Comparison of ENCODE assay signal across 23 cellular contexts in genomic region chr1:15095492-15095867, GRCh38. TPM values are rescaled to one million over a fixed set of nuclear protein-coding genes. Genes with fewer than 3 reads are reported as not detected.
"Had no signal": no experiment of that assay in that cellular context is flagged by ENCODE, and none has a peak within 500 bp of the region (broad histone marks: within the 10 kb centered on the region; RNA-seq: fewer than 3 reads in every experiment).

No MANE protein-coding gene starts in this region.

- H3K4me3 ChIP-seq: colonic mucosa, esophagus squamous epithelium, gastroesophageal sphincter, left ventricle myocardium inferior, lower lobe of right lung, right atrium auricular region, suprapubic skin, thyroid gland had no signal

- H3K9me3 Mint-ChIP-seq: immature natural killer cell; naive thymus-derived CD8-positive, alpha-beta T cell; neural crest cell; type B pancreatic cell had no signal

- ATAC-seq: gastroesophageal sphincter; left cardiac atrium; lower lobe of right lung; naive thymus-derived CD8-positive, alpha-beta T cell; stimulated activated naive CD8-positive, alpha-beta T cell treated with anti-CD3 and anti-CD28 coated beads, Interleukin-15, Interleukin-2, amounts not matched to agents 100 U/mL and 50 U/mL, for 24 hours had no signal

- DNase-seq: colonic mucosa; dermis blood vessel endothelial cell; esophagus squamous epithelium; foreskin fibroblast; glutamatergic neuron; immature natural killer cell; kidney; left cardiac atrium; left ventricle myocardium inferior; lower lobe of right lung; mesenchymal stem cell; naive thymus-derived CD8-positive, alpha-beta T cell; occipital lobe; small intestine; stimulated activated CD4-positive, alpha-beta T cell treated with anti-CD3 and anti-CD28 coated beads, Interleukin-12 subunit alpha, Interleukin-12 subunit beta, amount 100 ng/mL, for 4 hours; stimulated activated naive CD8-positive, alpha-beta T cell treated with anti-CD3 and anti-CD28 coated beads, Interleukin-15, Interleukin-2, amounts not matched to agents 100 U/mL and 50 U/mL, for 24 hours; thyroid gland had no signal

- H3K27ac Mint-ChIP-seq: naive thymus-derived CD8-positive, alpha-beta T cell; type B pancreatic cell had no signal

- H3K4me3 Mint-ChIP-seq: immature natural killer cell; naive thymus-derived CD8-positive, alpha-beta T cell; neural crest cell; type B pancreatic cell had no signal

- FAIRE-seq: kidney, small intestine, urothelium cell line had no signal

- H3K27me3 ChIP-seq: colonic mucosa, right atrium auricular region, suprapubic skin, thyroid gland had no signal

- H3K4me1 ChIP-seq: colonic mucosa, gastroesophageal sphincter had no signal

- H3K36me3 Mint-ChIP-seq: immature natural killer cell; naive thymus-derived CD8-positive, alpha-beta T cell; type B pancreatic cell had no signal

- H3K27ac ChIP-seq: colonic mucosa, esophagus squamous epithelium, gastroesophageal sphincter, left ventricle myocardium inferior, lower lobe of right lung, right atrium auricular region, suprapubic skin, thyroid gland had no signal

RNA-seq across cellular contexts. Expression of gene TMEM51, which starts 58.1 kb away (rescaled TPM):
- total RNA-seq: naive thymus-derived CD8-positive, alpha-beta T cell had no signal
- polyA plus RNA-seq: immature natural killer cell; naive thymus-derived CD8-positive, alpha-beta T cell had no signal
